Comparison of ENCODE assay signal across 8 cellular contexts in the genomic region with DNA sequence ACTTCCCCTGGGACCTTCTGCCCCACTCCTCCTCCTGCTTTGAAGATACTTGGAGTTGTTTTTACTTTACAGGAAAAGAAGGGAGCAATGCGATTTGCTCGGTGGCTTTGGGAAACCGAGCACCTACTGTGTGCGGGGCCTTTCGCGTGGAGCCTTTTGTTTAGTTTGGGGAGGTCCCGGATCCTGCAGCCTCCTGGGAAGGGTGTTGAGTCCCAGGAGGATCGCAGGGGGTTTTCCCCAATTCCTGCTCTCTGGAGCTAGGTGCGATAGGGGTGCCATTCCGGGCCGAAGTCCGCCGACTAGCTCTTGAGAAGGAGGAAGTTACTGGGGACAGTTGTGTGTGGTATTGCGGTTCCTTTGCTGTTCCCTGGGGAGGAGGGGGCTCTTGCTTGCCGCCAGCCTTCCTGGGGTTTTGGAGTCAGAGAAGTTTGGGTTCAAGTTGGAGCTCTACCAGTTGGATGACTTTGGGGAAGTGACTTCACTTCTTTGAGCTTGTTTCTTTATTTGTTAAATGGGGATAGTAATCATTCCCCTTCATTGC. TPM values are rescaled to one million over a fixed set of nuclear protein-coding genes. Genes with fewer than 3 reads are reported as not detected.
DNase-seq lines count a peak whose midpoint lies in the region; ATAC-seq lines count a peak whose summit lies in the region.

No MANE protein-coding gene starts in this region.

- no peak for ATAC-seq in stimulated activated naive CD8-positive, alpha-beta T cell treated with anti-CD3 and anti-CD28 coated beads, Interleukin-15, amount 100 ng/mL, for 72 hours

- H3K27ac Mint-ChIP-seq in activated T-helper 2 cell treated with anti-CD3 and anti-CD28 coated beads, Interferon-gamma antibody, Interleukin-2, Interleukin-4, amounts not matched to agents 10 μg/mL and 5 μg/mL and 100 μg/mL, durations not matched to agents 14 hours and 24 hours and 36 hours: peak overlapping the region; percentile 91
- H3K27ac Mint-ChIP-seq in stimulated activated naive CD8-positive, alpha-beta T cell treated with anti-CD3 and anti-CD28 coated beads, Interleukin-15, amount 100 ng/mL, for 72 hours: peak overlapping the region; percentile 89 to 96

- H3K4me1 Mint-ChIP-seq in activated T-helper 2 cell treated with anti-CD3 and anti-CD28 coated beads, Interferon-gamma antibody, Interleukin-2, Interleukin-4, amounts not matched to agents 10 μg/mL and 5 μg/mL and 100 μg/mL, durations not matched to agents 14 hours and 24 hours and 36 hours (ENCODE audit: low read depth): peaks cover 29% of the 10 kb centered on the region
- H3K4me1 Mint-ChIP-seq in stimulated activated naive CD8-positive, alpha-beta T cell treated with anti-CD3 and anti-CD28 coated beads, Interleukin-15, amount 100 ng/mL, for 72 hours: peaks cover 33% of the 10 kb centered on the region

- peak; percentile 30 for DNase-seq in stimulated activated CD4-positive, alpha-beta T cell treated with anti-CD3 and anti-CD28 coated beads, Interleukin-15, amount 100 ng/mL, for 24 hours
- DNase-seq in stimulated activated CD4-positive, alpha-beta T cell treated with anti-CD3 and anti-CD28 coated beads, Interleukin-12 subunit alpha, Interleukin-12 subunit beta, amount 100 ng/mL, for 4 hours: no peak
- DNase-seq in activated T-helper 2 cell treated with anti-CD3 and anti-CD28 coated beads, Interferon-gamma antibody, Interleukin-2, Interleukin-4, amounts not matched to agents 10 μg/mL and 5 μg/mL and 100 μg/mL, durations not matched to agents 14 hours and 24 hours and 36 hours (ENCODE audit: low spot score): peak; percentile 14
- DNase-seq in islet precursor cell: peak; percentile 72
- DNase-seq in stimulated activated naive CD8-positive, alpha-beta T cell treated with anti-CD3 and anti-CD28 coated beads, Interleukin-15, amount 100 ng/mL, for 72 hours: no peak
- no peak for DNase-seq in T1000 (lab: John Stamatoyannopoulos, UW)
- no peak for DNase-seq in globus pallidus (ENCODE audit: low spot score)

- intact Hi-C loops in activated T-helper 2 cell treated with anti-CD3 and anti-CD28 coated beads, Interferon-gamma antibody, Interleukin-2, Interleukin-4, amounts not matched to agents 10 μg/mL and 5 μg/mL and 100 μg/mL, durations not matched to agents 14 hours and 24 hours and 36 hours (cut with micrococcal nuclease): no loop called here

- H3K36me3 Mint-ChIP-seq in activated T-helper 2 cell treated with anti-CD3 and anti-CD28 coated beads, Interferon-gamma antibody, Interleukin-2, Interleukin-4, amounts not matched to agents 10 μg/mL and 5 μg/mL and 100 μg/mL, durations not matched to agents 14 hours and 24 hours and 36 hours (ENCODE audit: low read depth): peaks cover 32% of the 10 kb centered on the region

- no peaks in the 10 kb centered on the region for H3K27me3 Mint-ChIP-seq in activated T-helper 2 cell treated with anti-CD3 and anti-CD28 coated beads, Interferon-gamma antibody, Interleukin-2, Interleukin-4, amounts not matched to agents 10 μg/mL and 5 μg/mL and 100 μg/mL, durations not matched to agents 14 hours and 24 hours and 36 hours (ENCODE audit: low read depth)
- no peaks in the 10 kb centered on the region for H3K27me3 Mint-ChIP-seq in stimulated activated naive CD8-positive, alpha-beta T cell treated with anti-CD3 and anti-CD28 coated beads, Interleukin-15, amount 100 ng/mL, for 72 hours

- H3K9me3 ChIP-seq in KOPT-K1 (ENCODE audit: insufficient read depth, low read length, poor library complexity, severe bottlenecking): no peaks in the 10 kb centered on the region

- H3K4me3 Mint-ChIP-seq in activated T-helper 2 cell treated with anti-CD3 and anti-CD28 coated beads, Interferon-gamma antibody, Interleukin-2, Interleukin-4, amounts not matched to agents 10 μg/mL and 5 μg/mL and 100 μg/mL, durations not matched to agents 14 hours and 24 hours and 36 hours (ENCODE audit: low read depth): peak overlapping the region; percentile 95
- peak overlapping the region; percentile 92 to 97 for H3K4me3 Mint-ChIP-seq in stimulated activated naive CD8-positive, alpha-beta T cell treated with anti-CD3 and anti-CD28 coated beads, Interleukin-15, amount 100 ng/mL, for 72 hours

- H3K27ac ChIP-seq in KOPT-K1 (ENCODE audit: low read depth, low read length, poor library complexity, severe bottlenecking): peak overlapping the region; percentile 88

- H3K9me3 Mint-ChIP-seq in activated T-helper 2 cell treated with anti-CD3 and anti-CD28 coated beads, Interferon-gamma antibody, Interleukin-2, Interleukin-4, amounts not matched to agents 10 μg/mL and 5 μg/mL and 100 μg/mL, durations not matched to agents 14 hours and 24 hours and 36 hours: no peaks in the 10 kb centered on the region
- H3K9me3 Mint-ChIP-seq in stimulated activated naive CD8-positive, alpha-beta T cell treated with anti-CD3 and anti-CD28 coated beads, Interleukin-15, amount 100 ng/mL, for 72 hours: no peaks in the 10 kb centered on the region

- peaks cover 22% of the 10 kb centered on the region for H3K36me3 ChIP-seq in KOPT-K1 (ENCODE audit: insufficient read depth, low read length)

RNA-seq across cellular contexts. Expression of a gene that starts 1.1 kb away (rescaled TPM):
- total RNA-seq in activated T-helper 2 cell treated with anti-CD3 and anti-CD28 coated beads, Interferon-gamma antibody, Interleukin-2, Interleukin-4, amounts not matched to agents 10 μg/mL and 5 μg/mL and 100 μg/mL, durations not matched to agents 14 hours and 24 hours and 36 hours: 38.3 and 39.3 TPM in 2 replicates

RNA-seq across cellular contexts. Expression of a gene that starts 5.6 kb away (rescaled TPM):
- 42.8 and 43.7 TPM in 2 replicates for total RNA-seq in activated T-helper 2 cell treated with anti-CD3 and anti-CD28 coated beads, Interferon-gamma antibody, Interleukin-2, Interleukin-4, amounts not matched to agents 10 μg/mL and 5 μg/mL and 100 μg/mL, durations not matched to agents 14 hours and 24 hours and 36 hours

Comparison
In these comparisons a context has a peak if more than half of its experiments do, and no peak if none do; other contexts are left out.
1. DNase-seq: peak in stimulated activated CD4-positive, alpha-beta T cell treated with anti-CD3 and anti-CD28 coated beads, Interleukin-15, amount 100 ng/mL, for 24 hours (single experiment), activated T-helper 2 cell treated with anti-CD3 and anti-CD28 coated beads, Interferon-gamma antibody, Interleukin-2, Interleukin-4, amounts not matched to agents 10 μg/mL and 5 μg/mL and 100 μg/mL, durations not matched to agents 14 hours and 24 hours and 36 hours (single experiment) and islet precursor cell (single experiment); none in stimulated activated CD4-positive, alpha-beta T cell treated with anti-CD3 and anti-CD28 coated beads, Interleukin-12 subunit alpha, Interleukin-12 subunit beta, amount 100 ng/mL, for 4 hours (single experiment), stimulated activated naive CD8-positive, alpha-beta T cell treated with anti-CD3 and anti-CD28 coated beads, Interleukin-15, amount 100 ng/mL, for 72 hours (0 of 2), T1000 (single experiment) and globus pallidus (single experiment).